Comparison of ENCODE assay signal across 13 cellular contexts in the genomic region with DNA sequence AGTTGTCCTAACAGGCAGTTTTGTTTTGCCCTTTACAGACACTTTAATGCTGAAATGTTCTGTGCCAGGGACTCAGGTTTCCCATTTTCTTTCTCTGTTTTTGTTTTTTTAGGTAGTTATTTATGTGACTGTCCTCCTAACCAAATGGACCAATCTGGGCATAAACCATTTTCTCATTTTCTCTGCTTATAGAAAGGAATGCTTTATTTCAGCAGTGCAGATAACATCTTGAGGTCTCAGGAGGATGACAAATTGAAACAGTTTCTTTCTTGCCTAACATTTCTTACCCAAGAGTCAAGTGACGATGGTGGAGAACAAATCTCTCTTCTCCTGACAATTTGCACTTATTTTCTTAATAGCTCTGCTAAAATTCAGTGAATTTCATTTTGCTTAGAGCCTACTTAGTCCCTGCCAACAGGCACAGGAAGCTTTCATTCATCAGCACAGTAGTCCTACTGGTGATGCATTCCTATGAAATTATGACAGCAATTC.
DNase-seq lines count a peak whose midpoint lies in the region; ATAC-seq and TF ChIP-seq lines count a peak whose summit lies in the region.
"Had no signal": no experiment of that assay in that cellular context is flagged by ENCODE, and none has a peak within 500 bp of the region (broad histone marks: within the 10 kb centered on the region; RNA-seq: fewer than 3 reads in every experiment).

No MANE protein-coding gene starts in this region.

- TF ChIP-seq CTCF in AG09309 (IDR thresholded peaks at IDR 0.05; ENCODE audit: control insufficient read depth, insufficient read depth, low read depth, low read length, missing control alignments) (no peak), choroid plexus epithelial cell (conservative IDR thresholded peaks at IDR 0.05; ENCODE audit: low read depth, low read length) (no peak)

- ATAC-seq in GM18868 (IDR thresholded peaks at IDR 0.05; ENCODE audit: unreplicated experiment) (no peak), GM18861 (IDR thresholded peaks at IDR 0.05; ENCODE audit: unreplicated experiment) (no peak)
- ATAC-seq: activated CD4-positive, CD25-positive, alpha-beta regulatory T cell treated with anti-CD3 and anti-CD28 coated beads, Interleukin-2, amount 50 U/mL, for 24 hours had no signal

- intact Hi-C loops in head of caudate nucleus (cut with DNase I) = no loop called here

- H2BK15ac ChIP-seq in mesenchymal stem cell (ENCODE audit: low read depth, poor library complexity, severe bottlenecking) = no peak overlapping the region

- no peaks in the 10 kb centered on the region for H3K4me1 ChIP-seq in mesenchymal stem cell (ENCODE audit: control insufficient read depth, insufficient read depth, low read depth, low read length)

- H3K79me1 ChIP-seq in mesenchymal stem cell (replicated peaks; ENCODE audit: low read length, poor library complexity, severe bottlenecking) = peaks cover 2% of the 10 kb centered on the region

- no peak overlapping the region for H2AK5ac ChIP-seq in mesenchymal stem cell (ENCODE audit: low read length, severe bottlenecking)

- H3K23ac ChIP-seq in mesenchymal stem cell (ENCODE audit: low read length in 2 of 2) = no peak overlapping the region

- no peak overlapping the region for H2BK120ac ChIP-seq in mesenchymal stem cell (ENCODE audit: low read depth, low read length)

- no peak overlapping the region for H3K4me2 ChIP-seq in mesenchymal stem cell (ENCODE audit: low read length, poor library complexity, severe bottlenecking)

- H2AFZ ChIP-seq in mesenchymal stem cell (ENCODE audit: low read depth, low read length) = no peak overlapping the region

- H3K27ac ChIP-seq in mesenchymal stem cell (ENCODE audit: low read length, poor library complexity, severe bottlenecking) = no peak overlapping the region

- no peak overlapping the region for H4K8ac ChIP-seq in mesenchymal stem cell (ENCODE audit: low read length)

- H3K4ac ChIP-seq in mesenchymal stem cell (ENCODE audit: low read depth in 1 of 2, low read length in 2 of 2) = no peak overlapping the region

- no peak overlapping the region for H3K18ac ChIP-seq in mesenchymal stem cell (ENCODE audit: low read depth in 1 of 2, low read length in 2 of 2)

- H3K36me3 ChIP-seq in MG63 = no peaks in the 10 kb centered on the region
- H3K36me3 ChIP-seq in mesenchymal stem cell (ENCODE audit: control insufficient read depth in 1 of 2, insufficient read depth in 2 of 2, low read depth in 1 of 2, low read length in 2 of 2) = no peaks in the 10 kb centered on the region

- H3K9me3 ChIP-seq in MG63 (no peaks in the 10 kb centered on the region), mesenchymal stem cell (ENCODE audit: control insufficient read depth, low read length) (no peaks in the 10 kb centered on the region)

- WGBS in mesenchymal stem cell = 70% methylated on average over 1 of the region's 1 CpG

- H3K9ac ChIP-seq in mesenchymal stem cell (ENCODE audit: low read length) = peak overlapping the region; percentile 27

- H2BK5ac ChIP-seq in mesenchymal stem cell (ENCODE audit: low read depth, low read length, poor library complexity, severe bottlenecking) = no peak overlapping the region

- DNase-seq in AG09309 (ENCODE audit: low read depth) (peak; percentile 27), MG63 (peak; percentile 5), choroid plexus epithelial cell (ENCODE audit: low read depth) (peak; percentile 50), mesenchymal stem cell (peak; percentile 58), head of caudate nucleus (no peak), AML-193 (lab: John Stamatoyannopoulos, UW) (no peak)
- DNase-seq: DMS153; NCI-H1092; NCI-H2227 treated with DMSO at 0.1 percent for 48 hours; stimulated activated CD8-positive, alpha-beta memory T cell treated with anti-CD3 and anti-CD28 coated beads, Interleukin-4, amount 100 ng/mL, for 48 hours had no signal

- H2BK12ac ChIP-seq in mesenchymal stem cell (ENCODE audit: low read length in 2 of 2) = no peak overlapping the region

- no peak overlapping the region for H3K4me3 ChIP-seq in AG09309 (ENCODE audit: control insufficient read depth, low read depth, low read length)
- no peak overlapping the region for H3K4me3 ChIP-seq in MG63
- no peak overlapping the region for H3K4me3 ChIP-seq in choroid plexus epithelial cell (ENCODE audit: low read depth, low read length)
- no peak overlapping the region for H3K4me3 ChIP-seq in mesenchymal stem cell (ENCODE audit: insufficient read depth in 1 of 2, low read depth in 1 of 2, low read length in 2 of 2)

- no peak overlapping the region for H4K91ac ChIP-seq in mesenchymal stem cell (ENCODE audit: low read length)

- H3K27me3 ChIP-seq in MG63 (no peaks in the 10 kb centered on the region), mesenchymal stem cell (ENCODE audit: control insufficient read depth in 1 of 2, insufficient read depth in 1 of 2, low read length in 2 of 2) (no peaks in the 10 kb centered on the region)

- H3K14ac ChIP-seq in mesenchymal stem cell (ENCODE audit: low read length in 2 of 2) = no peak overlapping the region

Comparison
In these comparisons a context has a peak if more than half of its experiments do, and no peak if none do; other contexts are left out.
1. DNase-seq: peak in AG09309 (single experiment), MG63 (single experiment), choroid plexus epithelial cell (single experiment) and mesenchymal stem cell (single experiment); none in head of caudate nucleus (0 of 42) and AML-193 (0 of 2).